8 cellular contexts compared by ENCODE assay signal in genomic region chr11:65110354-65110861, GRCh38. TPM values are rescaled to one million over a fixed set of nuclear protein-coding genes. Genes with fewer than 3 reads are reported as not detected.
A peak's percentile ranks its signal among the peaks of the same experiment; 100 is the strongest.
DNase-seq lines count a peak whose midpoint lies in the region; ATAC-seq lines count a peak whose summit lies in the region.

No MANE protein-coding gene starts in this region.

- no peak overlapping the region for H3K9ac ChIP-seq in mesendoderm (ENCODE audit: low read length)

- no peaks in the 10 kb centered on the region for H3K79me2 ChIP-seq in mesendoderm (ENCODE audit: control insufficient read depth, insufficient read depth, low read length)

- no peak overlapping the region for H3K4ac ChIP-seq in mesendoderm (ENCODE audit: low read depth, low read length)

- no peak overlapping the region for H3K4me3 ChIP-seq in mesendoderm (ENCODE audit: low read length)

- H2BK15ac ChIP-seq in mesendoderm (replicated peaks; ENCODE audit: low read depth): no peak overlapping the region

- ATAC-seq in GM18909 (IDR thresholded peaks at IDR 0.05; ENCODE audit: poor library complexity, unreplicated experiment): no peak

- no peak overlapping the region for H3K4me2 ChIP-seq in mesendoderm (ENCODE audit: low read length)

- H3K79me1 ChIP-seq in mesendoderm (ENCODE audit: low read length): no peaks in the 10 kb centered on the region

- H3K36me3 ChIP-seq in mesendoderm (ENCODE audit: control insufficient read depth, insufficient read depth, low read length): no peaks in the 10 kb centered on the region

- DNase-seq in DMS153 treated with DMSO at 0.1 percent for 48 hours (lab: John Stamatoyannopoulos, UW; ENCODE audit: unreplicated experiment) (peak; percentile 67), HuH-7.5 (ENCODE audit: low spot score) (peak; percentile 93), NOMO-1 treated with dmso at 0.1 percent for 144 hours (lab: John Stamatoyannopoulos, UW; ENCODE audit: unreplicated experiment) (peak; percentile 74), mesendoderm (peak; percentile 88)
- peak; percentile 90 to 93 for DNase-seq in activated CD8-positive, alpha-beta memory T cell treated with anti-CD3 and anti-CD28 coated beads for 1 hour (ENCODE audit: extremely low read depth in 1 of 2, low read depth in 1 of 2)
- DNase-seq in effector CD8-positive, alpha-beta T cell (lab: John Stamatoyannopoulos, UW): peak; percentile 96
- DNase-seq in stimulated activated CD8-positive, alpha-beta memory T cell treated with anti-CD3 and anti-CD28 coated beads, Interleukin-15, amount 100 ng/mL, for 4 hours (ENCODE audit: low read depth in 2 of 2): peak; percentile 76 to 90

- H4K5ac ChIP-seq in mesendoderm (ENCODE audit: low read length): no peak overlapping the region

- H3K56ac ChIP-seq in mesendoderm (ENCODE audit: low read length): no peak overlapping the region

- peaks cover 3% of the 10 kb centered on the region for H3K4me1 ChIP-seq in mesendoderm (ENCODE audit: control insufficient read depth, low read depth, low read length)

- H2BK5ac ChIP-seq in mesendoderm (ENCODE audit: low read length): no peak overlapping the region

- no peaks in the 10 kb centered on the region for H3K27me3 ChIP-seq in mesendoderm (ENCODE audit: insufficient read depth, low read length, poor library complexity)

- no peak overlapping the region for H3K27ac ChIP-seq in mesendoderm (ENCODE audit: low read depth, low read length)

- no peak overlapping the region for H2AK5ac ChIP-seq in mesendoderm (ENCODE audit: low read length)

- H3K23ac ChIP-seq in mesendoderm (ENCODE audit: low read length): no peak overlapping the region

- no peak overlapping the region for H4K8ac ChIP-seq in mesendoderm (ENCODE audit: low read depth, low read length)

- H2BK120ac ChIP-seq in mesendoderm (ENCODE audit: low read depth, low read length): no peak overlapping the region

- WGBS in mesendoderm (ENCODE audit: extremely low coverage, insufficient coverage, low lambda C conversion rate): no CpG with 5 or more reads among the region's 18 CpGs

- no peak overlapping the region for H3K18ac ChIP-seq in mesendoderm (ENCODE audit: low read length)

RNA-seq across cellular contexts. Expression of gene TM7SF2, which starts 1.3 kb away (rescaled TPM):
- polyA plus RNA-seq in mesendoderm (2013, experiment 1 of 2): 24.5 TPM
- 25.2 TPM for polyA plus RNA-seq in mesendoderm (2013, experiment 2 of 2)

RNA-seq across cellular contexts. Expression of gene ZNHIT2, which starts 7.1 kb away (rescaled TPM):
- polyA plus RNA-seq in mesendoderm (2013, experiment 1 of 2): 9.7 TPM
- 9.3 TPM for polyA plus RNA-seq in mesendoderm (2013, experiment 2 of 2)

RNA-seq across cellular contexts. Expression of gene FAU, which starts 11.5 kb away (rescaled TPM):
- polyA plus RNA-seq in mesendoderm (2013, experiment 1 of 2): 1,392 TPM
- 1,437 TPM for polyA plus RNA-seq in mesendoderm (2013, experiment 2 of 2)

RNA-seq across cellular contexts. Expression of gene MRPL49, which starts 11.7 kb away (rescaled TPM):
- 45.4 TPM for polyA plus RNA-seq in mesendoderm (2013, experiment 1 of 2)
- polyA plus RNA-seq in mesendoderm (2013, experiment 2 of 2): 44.1 TPM

RNA-seq across cellular contexts. Expression of gene VPS51, which starts 14.4 kb away (rescaled TPM):
- polyA plus RNA-seq in mesendoderm (2013, experiment 1 of 2): 48.2 TPM
- polyA plus RNA-seq in mesendoderm (2013, experiment 2 of 2): 46.6 TPM
